Comparison of ENCODE assay signal across 21 cellular contexts in the genomic region with DNA sequence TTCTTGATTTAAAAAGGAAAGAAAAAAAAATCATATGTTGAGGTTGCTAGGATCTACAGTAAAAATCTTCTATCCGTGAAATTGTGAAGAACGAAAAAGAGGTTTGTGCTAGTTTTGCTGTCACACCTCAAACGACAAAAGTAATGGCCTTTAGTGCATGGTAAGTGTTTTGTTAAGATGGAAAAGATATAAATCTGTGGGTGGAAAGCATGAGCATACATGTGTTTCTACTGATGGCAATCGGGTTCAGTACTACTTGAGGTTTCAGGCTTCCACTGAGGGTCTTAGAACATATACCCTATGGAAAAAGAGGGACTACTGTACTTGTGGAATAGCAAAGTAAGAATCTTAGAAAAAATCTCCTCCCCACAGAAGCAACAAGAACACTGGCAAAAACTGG. TPM values are rescaled to one million over a fixed set of nuclear protein-coding genes. Genes with fewer than 3 reads are reported as not detected.
DNase-seq lines count a peak whose midpoint lies in the region; ATAC-seq and TF ChIP-seq lines count a peak whose summit lies in the region.
"Had no signal": no experiment of that assay in that cellular context is flagged by ENCODE, and none has a peak within 500 bp of the region (broad histone marks: within the 10 kb centered on the region; RNA-seq: fewer than 3 reads in every experiment).

No MANE protein-coding gene starts in this region.

- H3K9me3 Mint-ChIP-seq in activated T-cell treated with anti-CD3 and anti-CD28 coated beads, Interleukin-2, amount 50 U/mL, for 72 hours: no peaks in the 10 kb centered on the region
- no peaks in the 10 kb centered on the region for H3K9me3 Mint-ChIP-seq in activated naive CD8-positive, alpha-beta T cell treated with anti-CD3 and anti-CD28 coated beads for 36 hours
- H3K9me3 Mint-ChIP-seq in stimulated activated effector memory CD8-positive, alpha-beta T cell treated with anti-CD3 and anti-CD28 coated beads, Interleukin-12 subunit alpha, Interleukin-12 subunit beta, amount 100 ng/mL, for 72 hours: no peaks in the 10 kb centered on the region
- H3K9me3 Mint-ChIP-seq: CD14-positive monocyte; central memory CD8-positive, alpha-beta T cell; type B pancreatic cell had no signal

- peak overlapping the region; percentile 80 for H3K4me2 ChIP-seq in OCI-LY3 (ENCODE audit: low read length)

- no peak overlapping the region for H2AFZ ChIP-seq in OCI-LY3 (ENCODE audit: low read depth, low read length)

- H3K4me3 ChIP-seq in OCI-LY3 (ENCODE audit: low read length): no peak overlapping the region
- H3K4me3 ChIP-seq: dorsolateral prefrontal cortex, ovary had no signal

- peaks cover 28% of the 10 kb centered on the region for H3K4me1 Mint-ChIP-seq in activated T-cell treated with anti-CD3 and anti-CD28 coated beads, Interleukin-2, amount 50 U/mL, for 72 hours (ENCODE audit: low read depth)
- peaks cover 20% of the 10 kb centered on the region for H3K4me1 Mint-ChIP-seq in activated naive CD8-positive, alpha-beta T cell treated with anti-CD3 and anti-CD28 coated beads for 36 hours
- H3K4me1 Mint-ChIP-seq in stimulated activated effector memory CD8-positive, alpha-beta T cell treated with anti-CD3 and anti-CD28 coated beads, Interleukin-12 subunit alpha, Interleukin-12 subunit beta, amount 100 ng/mL, for 72 hours: peaks cover 15% of the 10 kb centered on the region

- no peaks in the 10 kb centered on the region for H3K79me2 ChIP-seq in OCI-LY3 (ENCODE audit: low read length)

- H3K36me3 Mint-ChIP-seq in activated T-cell treated with anti-CD3 and anti-CD28 coated beads, Interleukin-2, amount 50 U/mL, for 72 hours (ENCODE audit: insufficient read depth in 2 of 2): peaks cover 3 to 4% of the 10 kb centered on the region in 2 donors
- H3K36me3 Mint-ChIP-seq in activated naive CD8-positive, alpha-beta T cell treated with anti-CD3 and anti-CD28 coated beads for 36 hours: peaks cover 18% of the 10 kb centered on the region
- peaks cover 24% of the 10 kb centered on the region for H3K36me3 Mint-ChIP-seq in stimulated activated effector memory CD8-positive, alpha-beta T cell treated with anti-CD3 and anti-CD28 coated beads, Interleukin-12 subunit alpha, Interleukin-12 subunit beta, amount 100 ng/mL, for 72 hours
- H3K36me3 Mint-ChIP-seq: CD14-positive monocyte had no signal

- H3K27me3 ChIP-seq in OCI-LY3 (ENCODE audit: low read depth, low read length): no peaks in the 10 kb centered on the region
- H3K27me3 ChIP-seq: dorsolateral prefrontal cortex, ovary, SJSA1 had no signal

- H3K27ac ChIP-seq in OCI-LY3 (ENCODE audit: low read length): no peak overlapping the region
- H3K27ac ChIP-seq: dorsolateral prefrontal cortex, epithelial cell of prostate, ovary, SJSA1 had no signal

- intact Hi-C loops in Right ventricle myocardium inferior (cut with DNase I): no loop called here

- H4K20me1 ChIP-seq in OCI-LY3 (ENCODE audit: insufficient read depth, low read length): no peaks in the 10 kb centered on the region

- DNase-seq in activated T-cell treated with anti-CD3 and anti-CD28 coated beads, Interleukin-2, amount 50 U/mL, for 72 hours: no peak
- no peak for DNase-seq in activated T-cell treated with anti-CD3 and anti-CD28 coated beads, Interleukin-2, amount 50 U/mL, for 1 hour
- no peak for DNase-seq in activated naive CD8-positive, alpha-beta T cell treated with anti-CD3 and anti-CD28 coated beads for 36 hours
- no peak for DNase-seq in stimulated activated effector memory CD8-positive, alpha-beta T cell treated with anti-CD3 and anti-CD28 coated beads, Interleukin-12 subunit alpha, Interleukin-12 subunit beta, amount 100 ng/mL, for 72 hours (ENCODE audit: low spot score in 2 of 2)
- DNase-seq in T-helper 9 cell (no peak), GM19238 (ENCODE audit: insufficient read length, low spot score) (no peak), Right ventricle myocardium inferior (ENCODE audit: missing footprints) (no peak)
- DNase-seq: activated CD4-positive, CD25-positive, alpha-beta regulatory T cell; activated gamma-delta T cell treated with Interleukin-2 at 50 U/mL for 16 hours; dorsolateral prefrontal cortex; left colon; NCI-H1417 treated with DMSO at 0.1 percent for 48 hours; ovary; right cardiac atrium; stimulated activated CD4-positive, alpha-beta T cell treated with anti-CD3 and anti-CD28 coated beads, Interleukin-4, amount 100 ng/mL, for 4 hours had no signal

- TF ChIP-seq CTCF in OCI-LY3 (IDR thresholded peaks at IDR 0.05; ENCODE audit: low read depth, low read length): no peak

- H3K27ac Mint-ChIP-seq in activated T-cell treated with anti-CD3 and anti-CD28 coated beads, Interleukin-2, amount 50 U/mL, for 72 hours: no peak overlapping the region
- peak overlapping the region; percentile 17 for H3K27ac Mint-ChIP-seq in activated naive CD8-positive, alpha-beta T cell treated with anti-CD3 and anti-CD28 coated beads for 36 hours
- peak overlapping the region; percentile 24 for H3K27ac Mint-ChIP-seq in stimulated activated effector memory CD8-positive, alpha-beta T cell treated with anti-CD3 and anti-CD28 coated beads, Interleukin-12 subunit alpha, Interleukin-12 subunit beta, amount 100 ng/mL, for 72 hours
- H3K27ac Mint-ChIP-seq: type B pancreatic cell had no signal

- ATAC-seq in activated T-cell treated with anti-CD3 and anti-CD28 coated beads, Interleukin-2, amount 50 U/mL, for 72 hours (replicated peaks in 1 of 2): peak; percentile 28 to 34
- ATAC-seq in stimulated activated effector memory CD8-positive, alpha-beta T cell treated with anti-CD3 and anti-CD28 coated beads, Interleukin-12 subunit alpha, Interleukin-12 subunit beta, amount 100 ng/mL, for 72 hours: no peak
- ATAC-seq in Right ventricle myocardium inferior: no peak
- ATAC-seq: right cardiac atrium had no signal

- H3K27me3 Mint-ChIP-seq in activated T-cell treated with anti-CD3 and anti-CD28 coated beads, Interleukin-2, amount 50 U/mL, for 72 hours (ENCODE audit: low read depth): no peaks in the 10 kb centered on the region
- H3K27me3 Mint-ChIP-seq in activated naive CD8-positive, alpha-beta T cell treated with anti-CD3 and anti-CD28 coated beads for 36 hours: no peaks in the 10 kb centered on the region
- H3K27me3 Mint-ChIP-seq: central memory CD8-positive, alpha-beta T cell; type B pancreatic cell had no signal

- H3K36me3 ChIP-seq in OCI-LY3 (replicated peaks; ENCODE audit: low read depth, low read length): peaks cover 14% of the 10 kb centered on the region
- H3K36me3 ChIP-seq: ovary had no signal

- H3K9ac ChIP-seq in OCI-LY3 (ENCODE audit: low read length): 0 out of 2 replicates have a peak overlapping the region, but pooled peaks have one; percentile 36

- no peaks in the 10 kb centered on the region for H3K9me3 ChIP-seq in OCI-LY3 (ENCODE audit: insufficient read depth, low read length)
- H3K9me3 ChIP-seq: ovary, SJSA1 had no signal

- peak overlapping the region; percentile 67 to 78 for H3K4me3 Mint-ChIP-seq in activated T-cell treated with anti-CD3 and anti-CD28 coated beads, Interleukin-2, amount 50 U/mL, for 72 hours
- no peak overlapping the region for H3K4me3 Mint-ChIP-seq in activated naive CD8-positive, alpha-beta T cell treated with anti-CD3 and anti-CD28 coated beads for 36 hours
- no peak overlapping the region for H3K4me3 Mint-ChIP-seq in stimulated activated effector memory CD8-positive, alpha-beta T cell treated with anti-CD3 and anti-CD28 coated beads, Interleukin-12 subunit alpha, Interleukin-12 subunit beta, amount 100 ng/mL, for 72 hours
- H3K4me3 Mint-ChIP-seq: type B pancreatic cell had no signal

- peaks cover 50% of the 10 kb centered on the region for H3K4me1 ChIP-seq in OCI-LY3 (ENCODE audit: low read length)

RNA-seq across cellular contexts. Expression of gene AHI1, which starts 58.0 kb away (rescaled TPM):
- 10 to 100 TPM; 48.7 to 62.8 TPM for total RNA-seq in activated T-cell treated with anti-CD3 and anti-CD28 coated beads, Interleukin-2, amount 50 U/mL, for 72 hours
- 10 to 100 TPM; 35.6 to 37.1 TPM for total RNA-seq in activated naive CD8-positive, alpha-beta T cell treated with anti-CD3 and anti-CD28 coated beads for 36 hours
- total RNA-seq in Right ventricle myocardium inferior: 9.2 TPM

Comparison
In these comparisons a context has a peak if more than half of its experiments do, and no peak if none do; other contexts are left out.
1. ATAC-seq: peak in activated T-cell treated with anti-CD3 and anti-CD28 coated beads, Interleukin-2, amount 50 U/mL, for 72 hours (2 of 2); none in stimulated activated effector memory CD8-positive, alpha-beta T cell treated with anti-CD3 and anti-CD28 coated beads, Interleukin-12 subunit alpha, Interleukin-12 subunit beta, amount 100 ng/mL, for 72 hours (single experiment) and Right ventricle myocardium inferior (single experiment).
2. H3K4me3 Mint-ChIP-seq: peak in activated T-cell treated with anti-CD3 and anti-CD28 coated beads, Interleukin-2, amount 50 U/mL, for 72 hours (2 of 2); none in activated naive CD8-positive, alpha-beta T cell treated with anti-CD3 and anti-CD28 coated beads for 36 hours (single experiment) and stimulated activated effector memory CD8-positive, alpha-beta T cell treated with anti-CD3 and anti-CD28 coated beads, Interleukin-12 subunit alpha, Interleukin-12 subunit beta, amount 100 ng/mL, for 72 hours (single experiment).